ENCODE assay signal across 17 cellular contexts in the genomic region with DNA sequence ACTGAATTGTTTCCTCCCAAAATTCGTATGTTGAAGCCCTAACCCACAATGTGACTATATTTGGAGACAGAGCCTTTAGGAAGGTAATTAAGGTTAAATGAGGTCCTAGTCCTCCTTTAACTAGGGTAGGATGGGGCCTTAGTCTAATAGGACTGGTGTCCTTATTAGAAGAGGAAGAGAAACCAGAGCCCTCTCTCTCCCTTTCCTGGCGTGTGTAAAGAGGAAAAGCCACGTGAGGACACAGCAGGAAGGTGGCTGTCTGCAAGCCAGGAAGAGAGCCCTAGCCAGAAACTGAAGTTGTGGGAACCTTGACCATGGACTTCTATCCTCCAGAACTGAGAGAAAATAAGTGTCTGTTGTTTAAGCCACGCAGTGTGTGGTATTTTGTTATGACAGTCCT.
A peak's percentile ranks its signal among the peaks of the same experiment; 100 is the strongest.
DNase-seq lines count a peak whose midpoint lies in the region; ATAC-seq, FAIRE-seq and TF ChIP-seq lines count a peak whose summit lies in the region.
"Had no signal": no experiment of that assay in that cellular context is flagged by ENCODE, and none has a peak within 500 bp of the region (broad histone marks: within the 10 kb centered on the region; RNA-seq: fewer than 3 reads in every experiment).

No MANE protein-coding gene starts in this region.

- H2AFZ ChIP-seq in HepG2 (ENCODE audit: low read length), result no peak overlapping the region

- no peaks in the 10 kb centered on the region for H3K4me1 ChIP-seq in right lobe of liver
- H3K4me1 ChIP-seq in HepG2 (ENCODE audit: insufficient read depth, low read length), result no peaks in the 10 kb centered on the region
- peaks cover 22 to 54% (median 37%) of the 10 kb centered on the region in 4 donors for H3K4me1 ChIP-seq in esophagus muscularis mucosa
- H3K4me1 ChIP-seq in upper lobe of right lung, result no peaks in the 10 kb centered on the region
- H3K4me1 ChIP-seq: breast epithelium, stomach had no signal

- no peaks in the 10 kb centered on the region for H3K79me2 ChIP-seq in HepG2 (ENCODE audit: insufficient read depth, low read length)

- H3K27me3 ChIP-seq in right lobe of liver (no peaks in the 10 kb centered on the region), HepG2 (ENCODE audit: control insufficient read depth in 1 of 2, insufficient read depth in 2 of 2, low read length in 2 of 2) (no peaks in the 10 kb centered on the region), esophagus muscularis mucosa (no peaks in the 10 kb centered on the region), upper lobe of right lung (no peaks in the 10 kb centered on the region), brain microvascular endothelial cell (replicated peaks) (no peaks in the 10 kb centered on the region)
- H3K27me3 ChIP-seq: breast epithelium, stomach had no signal

- FAIRE-seq in HepG2 (lab: Jason Lieb, UNC), result no peak
- FAIRE-seq: H1 had no signal

- TF ChIP-seq RAD21 in HepG2 (CRISPR knock-in tag; IDR thresholded peaks at IDR 0.05), result no peak

- TF ChIP-seq POLR2A in right lobe of liver (IDR thresholded peaks at IDR 0.05) (no peak), HepG2 (IDR thresholded peaks at IDR 0.05; ENCODE audit: insufficient read depth in 1 of 2, low read depth in 2 of 2, low read length in 2 of 2) (no peak), esophagus muscularis mucosa (IDR thresholded peaks at IDR 0.05; ENCODE audit: low read depth) (no peak)

- H3K4me3 ChIP-seq in right lobe of liver (no peak overlapping the region), HepG2 (replicated peaks in 1 of 3; ENCODE audit: insufficient read depth in 1 of 3, low read depth in 2 of 3, low read length in 3 of 3) (no peak overlapping the region), esophagus muscularis mucosa (no peak overlapping the region), upper lobe of right lung (no peak overlapping the region), brain microvascular endothelial cell (ENCODE audit: low read depth, low read length) (no peak overlapping the region)
- H3K4me3 ChIP-seq: breast epithelium, stomach had no signal

- TF ChIP-seq CTCF in right lobe of liver (IDR thresholded peaks at IDR 0.05), result no peak
- TF ChIP-seq CTCF in HepG2 (CRISPR knock-in tag; IDR thresholded peaks at IDR 0.05), result no peak
- no peak for TF ChIP-seq CTCF in esophagus muscularis mucosa (IDR thresholded peaks at IDR 0.05)
- no peak for TF ChIP-seq CTCF in upper lobe of right lung (IDR thresholded peaks at IDR 0.05)
- TF ChIP-seq CTCF in brain microvascular endothelial cell (IDR thresholded peaks at IDR 0.05; ENCODE audit: low read depth, low read length, missing control alignments), result no peak

- no peaks in the 10 kb centered on the region for H4K20me1 ChIP-seq in HepG2 (ENCODE audit: insufficient read depth, low read length)

- no TSS peak for BruUV-seq in HepG2 (replicated peaks; lab: Mats Ljungman, UMichigan)

- H3K36me3 ChIP-seq in right lobe of liver, result peaks cover 0 to 3% (median 0%) of the 10 kb centered on the region in 4 donors
- no peaks in the 10 kb centered on the region for H3K36me3 ChIP-seq in HepG2 (replicated peaks in 1 of 2; ENCODE audit: control insufficient read depth in 1 of 2, insufficient read depth in 2 of 2, low read length in 2 of 2)
- peaks cover 0 to 41% (median 23%) of the 10 kb centered on the region in 4 donors for H3K36me3 ChIP-seq in esophagus muscularis mucosa
- H3K36me3 ChIP-seq in upper lobe of right lung, result peaks cover 29% of the 10 kb centered on the region
- H3K36me3 ChIP-seq in brain microvascular endothelial cell (replicated peaks), result peaks cover 29% of the 10 kb centered on the region
- H3K36me3 ChIP-seq: breast epithelium had no signal

- H3K4me2 ChIP-seq in HepG2 (ENCODE audit: low read depth, low read length), result no peak overlapping the region

- in situ Hi-C loops in HepG2 (cut with HindIII; ENCODE audit: extremely low pct_ligation_motif_present, low pct_unique_long_range_greater_than_20kb), result no loop called here
- in situ Hi-C loops in brain microvascular endothelial cell (cut with HindIII; ENCODE audit: low pct_ligation_motif_present, low sequenced_read_pairs), result no loop called here

- POLR2A ChIA-PET in HepG2 (lab: Yijun Ruan, JAX), result no interaction called here

- intact Hi-C loops in right lobe of liver (cut with DNase I) (no loop called here), HepG2 (cut with micrococcal nuclease; ENCODE audit: unreplicated experiment) (no loop called here), esophagus muscularis mucosa (cut with DNase I) (no loop called here), upper lobe of right lung (cut with DNase I) (no loop called here)

- H3K27ac ChIP-seq in right lobe of liver (no peak overlapping the region), HepG2 (ENCODE audit: extremely low read length, insufficient read depth, low read length) (no peak overlapping the region), esophagus muscularis mucosa (replicated peaks in 1 of 4) (peak overlapping the region; percentile 68 to 76 (median 74)), upper lobe of right lung (no peak overlapping the region), brain microvascular endothelial cell (no peak overlapping the region)
- H3K27ac ChIP-seq: breast epithelium, HL-60, stomach had no signal

- CTCF ChIA-PET in HepG2 (lab: Yijun Ruan, JAX; ENCODE audit: low intra/inter-chr PET ratio, low total read pairs), result no interaction called here

- 39% methylated on average over 4 of the region's 4 CpGs for WGBS in right lobe of liver (ENCODE audit: insufficient coverage, low coverage, low lambda C conversion rate, missing lambda C conversion rate)
- 84% methylated on average over 4 of the region's 4 CpGs for WGBS in HepG2 (ENCODE audit: low lambda C conversion rate)
- WGBS in esophagus muscularis mucosa, result 47% methylated on average over 4 of the region's 4 CpGs

- H3K9me3 ChIP-seq in right lobe of liver, result no peaks in the 10 kb centered on the region
- no peaks in the 10 kb centered on the region for H3K9me3 ChIP-seq in HepG2 (ENCODE audit: low read length)
- no peaks in the 10 kb centered on the region for H3K9me3 ChIP-seq in esophagus muscularis mucosa
- no peaks in the 10 kb centered on the region for H3K9me3 ChIP-seq in upper lobe of right lung
- H3K9me3 ChIP-seq: breast epithelium, stomach had no signal

- H3K9ac ChIP-seq in HepG2 (ENCODE audit: insufficient read depth, low read depth, low read length), result no peak overlapping the region

- DNase-seq in right lobe of liver (no peak), HepG2 (ENCODE audit: low spot score) (no peak), RPMI7951 (ENCODE audit: low read depth) (peak; percentile 19), esophagus muscularis mucosa (ENCODE audit: extremely low spot score) (no peak), upper lobe of right lung (no peak), NCI-H146 treated with DMSO at 0.1 percent for 48 hours (lab: John Stamatoyannopoulos, UW; ENCODE audit: unreplicated experiment) (no peak), brain microvascular endothelial cell (no peak)
- DNase-seq: AML-193; glutamatergic neuron; Kasumi-1; NCI-H2081 treated with DMSO at 0.1 percent for 48 hours; stimulated activated CD4-positive, alpha-beta T cell treated with anti-CD3 and anti-CD28 coated beads, Interleukin-4, amount 100 ng/mL, for 4 hours; stomach had no signal

- TF ChIP-seq EP300 in HepG2 (IDR thresholded peaks at IDR 0.05; ENCODE audit: low read depth in 2 of 2, low read length in 2 of 2) (no peak), HepG2 (CRISPR knock-in tag; IDR thresholded peaks at IDR 0.05; ENCODE audit: borderline replicate concordance) (no peak), esophagus muscularis mucosa (IDR thresholded peaks at IDR 0.05) (no peak)

- peak in 3 of 4 donors; percentile 35 to 48 (median 42) for ATAC-seq in right lobe of liver
- ATAC-seq in HepG2, result no peak
- peak; percentile 80 for ATAC-seq in upper lobe of right lung
- no peak for ATAC-seq in GM19463 (IDR thresholded peaks at IDR 0.05; ENCODE audit: unreplicated experiment)

TF ChIP-seq in HepG2, 621 proteins besides CTCF, POLR2A, EP300 and RAD21:
- no peak for TF ChIP-seq SATB2 (CRISPR knock-in tag; IDR thresholded peaks at IDR 0.05)
- no peak for TF ChIP-seq THAP11 (CRISPR knock-in tag; IDR thresholded peaks at IDR 0.05)
- TF ChIP-seq, protein P1, sequence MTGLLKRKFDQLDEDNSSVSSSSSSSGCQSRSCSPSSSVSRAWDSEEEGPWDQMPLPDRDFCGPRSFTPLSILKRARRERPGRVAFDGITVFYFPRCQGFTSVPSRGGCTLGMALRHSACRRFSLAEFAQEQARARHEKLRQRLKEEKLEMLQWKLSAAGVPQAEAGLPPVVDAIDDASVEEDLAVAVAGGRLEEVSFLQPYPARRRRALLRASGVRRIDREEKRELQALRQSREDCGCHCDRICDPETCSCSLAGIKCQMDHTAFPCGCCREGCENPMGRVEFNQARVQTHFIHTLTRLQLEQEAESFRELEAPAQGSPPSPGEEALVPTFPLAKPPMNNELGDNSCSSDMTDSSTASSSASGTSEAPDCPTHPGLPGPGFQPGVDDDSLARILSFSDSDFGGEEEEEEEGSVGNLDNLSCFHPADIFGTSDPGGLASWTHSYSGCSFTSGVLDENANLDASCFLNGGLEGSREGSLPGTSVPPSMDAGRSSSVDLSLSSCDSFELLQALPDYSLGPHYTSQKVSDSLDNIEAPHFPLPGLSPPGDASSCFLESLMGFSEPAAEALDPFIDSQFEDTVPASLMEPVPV (CRISPR knock-in tag; IDR thresholded peaks at IDR 0.05), result no peak
- TF ChIP-seq XBP1 (CRISPR knock-in tag; IDR thresholded peaks at IDR 0.05), result no peak
TF ChIP-seq in HepG2: peak in this region for 0.

Comparison
In these comparisons a context has a peak if more than half of its experiments do, and no peak if none do; other contexts are left out.
1. ATAC-seq: peak in right lobe of liver (3 of 4) and upper lobe of right lung (single experiment); none in HepG2 (single experiment) and GM19463 (single experiment).
2. H3K27ac ChIP-seq: peak in esophagus muscularis mucosa (4 of 4); none in right lobe of liver (0 of 3), HepG2 (single experiment), upper lobe of right lung (single experiment) and brain microvascular endothelial cell (single experiment).